In the genomic region with DNA sequence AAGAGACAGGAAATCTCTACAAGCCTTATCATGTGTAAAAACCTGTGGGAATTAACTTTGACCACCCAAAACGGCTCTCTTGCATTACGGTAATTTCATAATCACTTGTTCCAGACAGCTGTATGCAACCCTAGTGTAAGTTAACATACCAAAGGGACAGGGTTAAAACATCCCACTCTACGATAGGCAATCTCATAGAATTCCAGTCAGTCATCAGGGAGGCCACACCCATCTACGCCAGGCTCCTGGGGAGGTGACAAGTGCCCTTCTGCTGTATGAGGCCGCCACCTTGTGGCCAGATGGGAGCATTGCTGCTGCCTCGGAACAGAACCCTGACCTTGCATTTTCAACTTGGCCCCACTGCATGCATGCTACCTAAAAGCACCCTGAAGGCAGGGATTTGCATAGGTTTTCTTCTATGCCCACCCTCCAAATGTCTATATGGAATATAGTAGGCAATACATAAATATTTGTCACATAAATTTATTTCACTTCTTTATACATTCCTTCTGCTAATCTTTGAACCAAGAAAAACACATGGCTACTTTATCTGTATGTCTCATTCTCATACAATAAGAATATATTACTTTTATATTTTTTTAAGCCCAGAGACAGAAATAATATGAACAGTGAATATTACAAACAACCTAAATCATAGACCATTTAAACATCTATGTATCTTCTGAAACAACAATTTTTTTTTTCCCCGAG, we compare ENCODE assay signal across 7 cellular contexts. TPM values are rescaled to one million over a fixed set of nuclear protein-coding genes. Genes with fewer than 3 reads are reported as not detected.
A peak's percentile ranks its signal among the peaks of the same experiment; 100 is the strongest.
DNase-seq lines count a peak whose midpoint lies in the region; ATAC-seq, FAIRE-seq and TF ChIP-seq lines count a peak whose summit lies in the region.

No MANE protein-coding gene starts in this region.

- H3K4me3 ChIP-seq in colonic mucosa = no peak overlapping the region
- no peak overlapping the region for H3K4me3 ChIP-seq in HepG2 (replicated peaks in 1 of 3; ENCODE audit: insufficient read depth in 1 of 3, low read depth in 2 of 3, low read length in 3 of 3)

- TF ChIP-seq EP300 in HepG2 (IDR thresholded peaks at IDR 0.05; ENCODE audit: low read depth in 2 of 2, low read length in 2 of 2) (no peak), HepG2 (CRISPR knock-in tag; IDR thresholded peaks at IDR 0.05; ENCODE audit: borderline replicate concordance) (0 out of 2 replicates have a peak, but pooled peaks have one; percentile 15)

- TF ChIP-seq POLR2A in HepG2 (IDR thresholded peaks at IDR 0.05; ENCODE audit: insufficient read depth in 1 of 2, low read depth in 2 of 2, low read length in 2 of 2) = no peak

- CTCF ChIA-PET in HepG2 (lab: Yijun Ruan, JAX; ENCODE audit: low intra/inter-chr PET ratio, low total read pairs) = interaction anchor here (1.8 to 2.8 kb wide), 2 partner anchors 35 to 436 kb away, joined by 12 to 17 read pairs; no protein-coding TSS in a partner anchor

- H3K9me3 ChIP-seq in colonic mucosa (no peaks in the 10 kb centered on the region), HepG2 (ENCODE audit: low read length) (no peaks in the 10 kb centered on the region)

- H3K36me3 ChIP-seq in colonic mucosa (no peaks in the 10 kb centered on the region), HepG2 (replicated peaks in 1 of 2; ENCODE audit: control insufficient read depth in 1 of 2, insufficient read depth in 2 of 2, low read length in 2 of 2) (no peaks in the 10 kb centered on the region)

- H3K4me2 ChIP-seq in HepG2 (ENCODE audit: low read depth, low read length) = peak overlapping the region; percentile 44

- intact Hi-C loops in colonic mucosa (cut with DNase I) = no loop called here
- intact Hi-C loops in HepG2 (cut with micrococcal nuclease; ENCODE audit: unreplicated experiment) = loop anchor here (5.0 kb wide), 2 partner anchors 304 to 334 kb away; no protein-coding TSS in a partner anchor

- H3K79me2 ChIP-seq in HepG2 (ENCODE audit: insufficient read depth, low read length) = no peaks in the 10 kb centered on the region

- peak; percentile 97 for TF ChIP-seq RAD21 in HepG2 (CRISPR knock-in tag; IDR thresholded peaks at IDR 0.05)

- DNase-seq in NCI-H526 treated with DMSO at 0.1 percent for 48 hours (lab: John Stamatoyannopoulos, UW) (peak; percentile 86), colonic mucosa (peak; percentile 95), HepG2 (ENCODE audit: low spot score) (peak; percentile 90)
- DNase-seq in activated CD4-positive, alpha-beta T cell treated with anti-CD3 and anti-CD28 coated beads for 4 hours = peak; percentile 84 to 90
- DNase-seq in stimulated activated CD4-positive, alpha-beta T cell treated with anti-CD3 and anti-CD28 coated beads, Interleukin-4, amount 100 ng/mL, for 48 hours (ENCODE audit: low read depth in 2 of 2) = peak; percentile 77 to 78

- H3K4me1 ChIP-seq in colonic mucosa (peaks cover 8% of the 10 kb centered on the region), HepG2 (ENCODE audit: insufficient read depth, low read length) (peaks cover 24% of the 10 kb centered on the region)

- H4K20me1 ChIP-seq in HepG2 (ENCODE audit: insufficient read depth, low read length) = no peaks in the 10 kb centered on the region

- no peak overlapping the region for H3K27ac ChIP-seq in colonic mucosa
- no peak overlapping the region for H3K27ac ChIP-seq in HepG2 (ENCODE audit: extremely low read length, insufficient read depth, low read length)

- TF ChIP-seq CTCF in colonic mucosa (IDR thresholded peaks at IDR 0.05) (peak; percentile 97), HepG2 (CRISPR knock-in tag; IDR thresholded peaks at IDR 0.05) (peak; percentile 99)

- POLR2A ChIA-PET in HepG2 (lab: Yijun Ruan, JAX) = interaction anchor here (1.5 kb wide), 1 partner anchor 27 kb away, joined by 4 read pairs; no protein-coding TSS in a partner anchor

- no peak overlapping the region for H2AFZ ChIP-seq in HepG2 (ENCODE audit: low read length)

- FAIRE-seq in HepG2 (lab: Jason Lieb, UNC) = peak; percentile 99

- BruUV-seq in HepG2 (replicated peaks; lab: Mats Ljungman, UMichigan) = no TSS peak

- in situ Hi-C loops in HepG2 (cut with HindIII; ENCODE audit: extremely low pct_ligation_motif_present, low pct_unique_long_range_greater_than_20kb) = no loop called here

- 26% methylated on average over 4 of the region's 7 CpGs for WGBS in HepG2 (ENCODE audit: low lambda C conversion rate)

- H3K9ac ChIP-seq in colonic mucosa (ENCODE audit: low read depth in 2 of 2, low read length in 2 of 2) (no peak overlapping the region), HepG2 (ENCODE audit: insufficient read depth, low read depth, low read length) (no peak overlapping the region)

- no peaks in the 10 kb centered on the region for H3K27me3 ChIP-seq in colonic mucosa
- H3K27me3 ChIP-seq in HepG2 (ENCODE audit: control insufficient read depth in 1 of 2, insufficient read depth in 2 of 2, low read length in 2 of 2) = no peaks in the 10 kb centered on the region

- ATAC-seq in GM18498 (IDR thresholded peaks at IDR 0.05; ENCODE audit: unreplicated experiment) (peak; percentile 89), HG03460 (IDR thresholded peaks at IDR 0.05; ENCODE audit: unreplicated experiment) (peak; percentile 65), HepG2 (peak; percentile 98)

TF ChIP-seq in HepG2, 621 proteins besides CTCF, POLR2A, EP300 and RAD21 (continues in another document):
- TF ChIP-seq MED1 (CRISPR knock-in tag; IDR thresholded peaks at IDR 0.05) = peak; percentile 75
- no peak for TF ChIP-seq PRMT3 (CRISPR knock-in tag; IDR thresholded peaks at IDR 0.05; ENCODE audit: borderline replicate concordance, low read depth)
- 0 out of 2 replicates have a peak, but pooled peaks have one; percentile 44 for TF ChIP-seq ZNF501 (CRISPR knock-in tag; IDR thresholded peaks at IDR 0.05)
- TF ChIP-seq THAP11 (CRISPR knock-in tag; IDR thresholded peaks at IDR 0.05) = peak; percentile 49
- TF ChIP-seq KLF11 (CRISPR knock-in tag; IDR thresholded peaks at IDR 0.05) = peak; percentile 66; the same call in 1 of the 2 replicates
- no peak for TF ChIP-seq ZNF235 (CRISPR knock-in tag; IDR thresholded peaks at IDR 0.05; ENCODE audit: borderline replicate concordance)
- 0 out of 2 replicates have a peak, but pooled peaks have one; percentile 57 for TF ChIP-seq ZNF205 (CRISPR knock-in tag; IDR thresholded peaks at IDR 0.05)
- no peak for TF ChIP-seq ZNF878 (CRISPR knock-in tag; IDR thresholded peaks at IDR 0.05)

RNA-seq across cellular contexts. Expression of a gene that starts 12.6 kb away (rescaled TPM):
- total RNA-seq in colonic mucosa (under 1 TPM in 1 of 2 donors, not detected in 1; 0.45 TPM), HepG2 (2016; rRNA removed; fragmentation: Illumina TruSeq; extraction: Trizol) (1.6 and 2.2 TPM in 2 replicates)
- total RNA-seq in HepG2 (2016; cell fraction: cytosol; rRNA removed; fragmentation: Illumina TruSeq; extraction: Trizol; ENCODE audit: low read depth) = 2.9 and 3.0 TPM in 2 replicates
- 1.8 and 2.1 TPM in 2 replicates for total RNA-seq in HepG2 (2016; cell fraction: insoluble cytoplasmic fraction; rRNA removed; fragmentation: Illumina TruSeq; extraction: Trizol)
- total RNA-seq in HepG2 (2016; cell fraction: membrane; rRNA removed; fragmentation: Illumina TruSeq; extraction: Trizol) = 1.7 and 2.1 TPM in 2 replicates
- total RNA-seq in HepG2 (2016; cell fraction: nucleus; rRNA removed; fragmentation: Illumina TruSeq; extraction: Trizol) = 1.6 and 2.4 TPM in 2 replicates
- polyA plus RNA-seq in HepG2 (2011; rRNA removed) = 0.63 and 0.67 TPM in 2 replicates
- 0.68 and 0.87 TPM in 2 replicates for polyA plus RNA-seq in HepG2 (2011; cell fraction: cytosol; rRNA removed)
- 0.98 and 1.1 TPM in 2 replicates for polyA plus RNA-seq in HepG2 (2011; cell fraction: nucleus; rRNA removed)
- polyA plus RNA-seq in HepG2 (2012) = 0.92 and 0.95 TPM in 2 replicates
- polyA plus RNA-seq in HepG2 (2016; cell fraction: cytosol; fragmentation: Illumina TruSeq; extraction: Trizol; ENCODE audit: low read depth) = 0.49 and 0.50 TPM in 2 replicates
- 1.4 and 1.6 TPM in 2 replicates for polyA plus RNA-seq in HepG2 (2016; cell fraction: insoluble cytoplasmic fraction; fragmentation: Illumina TruSeq; extraction: Trizol; ENCODE audit: low read depth)
- 0.49 and 0.94 TPM in 2 replicates for polyA plus RNA-seq in HepG2 (2016; cell fraction: membrane; fragmentation: Illumina TruSeq; extraction: Trizol; ENCODE audit: low read depth)
- polyA plus RNA-seq in HepG2 (2016; cell fraction: nucleus; fragmentation: Illumina TruSeq; extraction: Trizol; ENCODE audit: insufficient read depth, low read depth) = 0.75 and 1.5 TPM in 2 replicates
- 0.48 and 3.0 TPM in 2 replicates for polyA minus RNA-seq in HepG2 (2011; rRNA and poly(A)+ RNA removed; ENCODE audit: low replicate concordance)
- 0.69 TPM in 1 of 2 replicates, not detected in the other for polyA minus RNA-seq in HepG2 (2011; cell fraction: cytosol; rRNA and poly(A)+ RNA removed)
- polyA minus RNA-seq in HepG2 (2011; cell fraction: nucleus; rRNA and poly(A)+ RNA removed) = 3.1 and 4.4 TPM in 2 replicates

RNA-seq across cellular contexts. Expression of a gene that starts 12.7 kb away (rescaled TPM):
- total RNA-seq in colonic mucosa (10 to 100 TPM; 11.0 to 22.1 TPM), HepG2 (2016; rRNA removed; fragmentation: Illumina TruSeq; extraction: Trizol) (46.2 and 58.2 TPM in 2 replicates)
- 4.4 and 4.5 TPM in 2 replicates for total RNA-seq in HepG2 (2016; cell fraction: cytosol; rRNA removed; fragmentation: Illumina TruSeq; extraction: Trizol; ENCODE audit: low read depth)
- 45.9 and 49.4 TPM in 2 replicates for total RNA-seq in HepG2 (2016; cell fraction: insoluble cytoplasmic fraction; rRNA removed; fragmentation: Illumina TruSeq; extraction: Trizol)
- 16.5 and 16.9 TPM in 2 replicates for total RNA-seq in HepG2 (2016; cell fraction: membrane; rRNA removed; fragmentation: Illumina TruSeq; extraction: Trizol)
- 28.8 and 31.8 TPM in 2 replicates for total RNA-seq in HepG2 (2016; cell fraction: nucleus; rRNA removed; fragmentation: Illumina TruSeq; extraction: Trizol)
- 16.3 TPM in 2 replicates for polyA plus RNA-seq in HepG2 (2011; rRNA removed)
- polyA plus RNA-seq in HepG2 (2011; cell fraction: cytosol; rRNA removed) = 10.6 and 12.2 TPM in 2 replicates
- polyA plus RNA-seq in HepG2 (2011; cell fraction: nucleus; rRNA removed) = 17.2 and 19.0 TPM in 2 replicates
- polyA plus RNA-seq in HepG2 (2012) = 19.7 and 22.4 TPM in 2 replicates
- polyA plus RNA-seq in HepG2 (2016; cell fraction: cytosol; fragmentation: Illumina TruSeq; extraction: Trizol; ENCODE audit: low read depth) = 1.9 and 2.3 TPM in 2 replicates
- 45.7 and 50.1 TPM in 2 replicates for polyA plus RNA-seq in HepG2 (2016; cell fraction: insoluble cytoplasmic fraction; fragmentation: Illumina TruSeq; extraction: Trizol; ENCODE audit: low read depth)
- polyA plus RNA-seq in HepG2 (2016; cell fraction: membrane; fragmentation: Illumina TruSeq; extraction: Trizol; ENCODE audit: low read depth) = 7.9 and 8.4 TPM in 2 replicates
- 52.6 and 53.3 TPM in 2 replicates for polyA plus RNA-seq in HepG2 (2016; cell fraction: nucleus; fragmentation: Illumina TruSeq; extraction: Trizol; ENCODE audit: insufficient read depth, low read depth)
- polyA minus RNA-seq in HepG2 (2011; rRNA and poly(A)+ RNA removed; ENCODE audit: low replicate concordance) = 26.5 and 39.4 TPM in 2 replicates
- 23.0 and 23.7 TPM in 2 replicates for polyA minus RNA-seq in HepG2 (2011; cell fraction: cytosol; rRNA and poly(A)+ RNA removed)
- 12.1 and 17.0 TPM in 2 replicates for polyA minus RNA-seq in HepG2 (2011; cell fraction: nucleus; rRNA and poly(A)+ RNA removed)
